11 cellular contexts compared by ENCODE assay signal in genomic region chr19:54207193-54207592, GRCh38. TPM values are rescaled to one million over a fixed set of nuclear protein-coding genes. Genes with fewer than 3 reads are reported as not detected.
DNase-seq lines count a peak whose midpoint lies in the region; TF ChIP-seq lines count a peak whose summit lies in the region.
"Not testable (repeated sequence)": the region's sequence is repeated elsewhere in the genome, so short reads cannot be mapped to it uniquely, and the experiment has no call there.
"Had no signal": no experiment of that assay in that cellular context is flagged by ENCODE, and none has a peak within 500 bp of the region (broad histone marks: within the 10 kb centered on the region; RNA-seq: fewer than 3 reads in every experiment).

No MANE protein-coding gene starts in this region.

- not testable (repeated sequence) for H2AFZ ChIP-seq in mesenchymal stem cell (ENCODE audit: low read depth, low read length)

- H2BK15ac ChIP-seq in mesenchymal stem cell (ENCODE audit: low read depth, poor library complexity, severe bottlenecking) = not testable (repeated sequence)

- not testable (repeated sequence) for H3K9ac ChIP-seq in endodermal cell (ENCODE audit: extremely low read depth, low read length, poor library complexity, severe bottlenecking)
- H3K9ac ChIP-seq in mesenchymal stem cell (ENCODE audit: low read length) = peak overlapping the region; percentile 82

- H3K36me3 Mint-ChIP-seq in CD14-positive monocyte (peaks cover 74 to 78% of the 10 kb centered on the region in 2 donors), endodermal cell (ENCODE audit: low read depth) (peaks cover 73% of the 10 kb centered on the region)
- H3K36me3 Mint-ChIP-seq in activated naive CD8-positive, alpha-beta T cell = peaks cover 25% of the 10 kb centered on the region

- H3K27me3 ChIP-seq in endodermal cell (ENCODE audit: control insufficient read depth, insufficient read depth, low read length, poor library complexity, severe bottlenecking); mesenchymal stem cell (ENCODE audit: control insufficient read depth in 1 of 2, insufficient read depth in 1 of 2, low read length in 2 of 2); spleen (replicated peaks in 1 of 7): not testable (repeated sequence)

- H2BK120ac ChIP-seq in mesenchymal stem cell (ENCODE audit: low read depth, low read length) = not testable (repeated sequence)

- H3K14ac ChIP-seq in mesenchymal stem cell (ENCODE audit: low read length in 2 of 2) = not testable (repeated sequence)

- H3K4me3 Mint-ChIP-seq in CD14-positive monocyte = peak overlapping the region; percentile 100
- peak overlapping the region; percentile 96 for H3K4me3 Mint-ChIP-seq in activated naive CD8-positive, alpha-beta T cell
- H3K4me3 Mint-ChIP-seq in endodermal cell = not testable (repeated sequence)

- H3K4me2 ChIP-seq in mesenchymal stem cell (ENCODE audit: low read length, poor library complexity, severe bottlenecking) = not testable (repeated sequence)

- H3K27ac Mint-ChIP-seq in CD14-positive monocyte = peak overlapping the region; percentile 99 to 100 (median 100)
- H3K27ac Mint-ChIP-seq in activated naive CD8-positive, alpha-beta T cell = peak overlapping the region; percentile 89
- H3K27ac Mint-ChIP-seq in endodermal cell = peak overlapping the region; percentile 91

- peaks cover 16% of the 10 kb centered on the region for H3K4me1 ChIP-seq in endodermal cell (ENCODE audit: control insufficient read depth, insufficient read depth, low read length)
- peaks cover 60% of the 10 kb centered on the region for H3K4me1 ChIP-seq in mesenchymal stem cell (ENCODE audit: control insufficient read depth, insufficient read depth, low read depth, low read length)
- peaks cover 48 to 98% (median 91%) of the 10 kb centered on the region in 6 donors for H3K4me1 ChIP-seq in spleen

- not testable (repeated sequence) for H3K79me1 ChIP-seq in mesenchymal stem cell (replicated peaks; ENCODE audit: low read length, poor library complexity, severe bottlenecking)

- peaks cover 96% of the 10 kb centered on the region for H3K4me1 Mint-ChIP-seq in CD14-positive monocyte
- peaks cover 84% of the 10 kb centered on the region for H3K4me1 Mint-ChIP-seq in activated naive CD8-positive, alpha-beta T cell (ENCODE audit: low read depth)
- H3K4me1 Mint-ChIP-seq in endodermal cell = peaks cover 46% of the 10 kb centered on the region

- H3K9me3 Mint-ChIP-seq in CD14-positive monocyte; activated naive CD8-positive, alpha-beta T cell (ENCODE audit: low read depth); endodermal cell: not testable (repeated sequence)

- H2AK5ac ChIP-seq in mesenchymal stem cell (ENCODE audit: low read length, severe bottlenecking) = not testable (repeated sequence)

- not testable (repeated sequence) for H2BK12ac ChIP-seq in mesenchymal stem cell (ENCODE audit: low read length in 2 of 2)

- H3K27me3 Mint-ChIP-seq in CD14-positive monocyte (ENCODE audit: low read depth in 3 of 3); activated naive CD8-positive, alpha-beta T cell; endodermal cell (ENCODE audit: insufficient read depth): not testable (repeated sequence)

- 96% methylated on average over 5 to 23 of the region's 23 CpGs for WGBS in endodermal cell (ENCODE audit: insufficient coverage in 1 of 2, insufficient read length in 1 of 2), 2 experiments
- 98% methylated on average over 16 of the region's 23 CpGs for WGBS in mesenchymal stem cell
- WGBS in spleen, 5 donors = 59 to 78% (median 70%) methylated on average over 22 to 23 of the region's 23 CpGs

- H4K91ac ChIP-seq in mesenchymal stem cell (ENCODE audit: low read length) = not testable (repeated sequence)

- H3K27ac ChIP-seq in VCaP = peak overlapping the region; percentile 98
- not testable (repeated sequence) for H3K27ac ChIP-seq in endodermal cell (ENCODE audit: low read depth, low read length); mesenchymal stem cell (ENCODE audit: low read length, poor library complexity, severe bottlenecking)
- H3K27ac ChIP-seq in spleen = peak overlapping the region; percentile 27 to 98 (median 92)

- not testable (repeated sequence) for TF ChIP-seq CTCF in CD14-positive monocyte (IDR thresholded peaks at IDR 0.05); VCaP (conservative IDR thresholded peaks at IDR 0.05); endodermal cell (conservative IDR thresholded peaks at IDR 0.05); spleen (IDR thresholded peaks at IDR 0.05 in 8 of 11, conservative IDR thresholded peaks at IDR 0.05 in 3 of 11)

- not testable (repeated sequence) for H2BK5ac ChIP-seq in mesenchymal stem cell (ENCODE audit: low read depth, low read length, poor library complexity, severe bottlenecking)

- not testable (repeated sequence) for H3K4ac ChIP-seq in mesenchymal stem cell (ENCODE audit: low read depth in 1 of 2, low read length in 2 of 2)

- H3K23ac ChIP-seq in mesenchymal stem cell (ENCODE audit: low read length in 2 of 2) = not testable (repeated sequence)

- not testable (repeated sequence) for H3K18ac ChIP-seq in mesenchymal stem cell (ENCODE audit: low read depth in 1 of 2, low read length in 2 of 2)

- H3K4me3 ChIP-seq in endodermal cell (ENCODE audit: low read length); mesenchymal stem cell (ENCODE audit: insufficient read depth in 1 of 2, low read depth in 1 of 2, low read length in 2 of 2): not testable (repeated sequence)
- H3K4me3 ChIP-seq in spleen = peak overlapping the region in 4 of 8 donors; percentile 8 to 94 (median 30)

- TF ChIP-seq POLR2A in spleen (IDR thresholded peaks at IDR 0.05) = not testable (repeated sequence)

- intact Hi-C loops in CD14-positive monocyte (cut with micrococcal nuclease) = loop anchor here in 1 of 2 donors (5.0 kb wide), 1 partner anchor 165 kb away; no protein-coding TSS in a partner anchor
- intact Hi-C loops in spleen (cut with DNase I; ENCODE audit: low total_unique reads) = not testable (repeated sequence)

- H4K8ac ChIP-seq in mesenchymal stem cell (ENCODE audit: low read length) = not testable (repeated sequence)

- DNase-seq in CD14-positive monocyte (ENCODE audit: low spot score) (peak; percentile 63), spleen (peak; percentile 88)
- DNase-seq in endodermal cell, mesenchymal stem cell: not testable (repeated sequence)

- H3K36me3 ChIP-seq in endodermal cell (ENCODE audit: control insufficient read depth, insufficient read depth, low read length) (peaks cover 56% of the 10 kb centered on the region), mesenchymal stem cell (ENCODE audit: control insufficient read depth in 1 of 2, insufficient read depth in 2 of 2, low read depth in 1 of 2, low read length in 2 of 2) (peaks cover 60 to 75% of the 10 kb centered on the region in 2 experiments), spleen (peaks cover 5 to 71% (median 62%) of the 10 kb centered on the region in 6 donors)

- not testable (repeated sequence) for H3K9me3 ChIP-seq in endodermal cell (ENCODE audit: control insufficient read depth, low read length); mesenchymal stem cell (ENCODE audit: control insufficient read depth, low read length); spleen

RNA-seq across cellular contexts. Expression of gene RPS9, which starts 6.5 kb away (rescaled TPM):
- polyA plus RNA-seq in CD14-positive monocyte (100 to 1,000 TPM; 756 to 983 TPM), spleen (1,000 to 10,000 TPM; 6,196 to 7,306 (median 6,994) TPM)
- total RNA-seq in endodermal cell (1,000 to 10,000 TPM; 1,302 to 1,460 TPM), spleen (1,000 to 10,000 TPM; 1,182 to 2,757 (median 1,587) TPM)
- 1,601 TPM for polyA plus RNA-seq in endodermal cell (2013, experiment 1 of 2)
- 1,537 TPM for polyA plus RNA-seq in endodermal cell (2013, experiment 2 of 2)
- 1,608 TPM for polyA plus RNA-seq in mesenchymal stem cell (2013, experiment 1 of 2)
- 1,551 TPM for polyA plus RNA-seq in mesenchymal stem cell (2013, experiment 2 of 2)

RNA-seq across cellular contexts. Expression of gene LILRB3, which starts 15.6 kb away (rescaled TPM):
- 100 to 1,000 TPM in 1 of 2 donors, 10 to 100 TPM in 1; 62.9 to 104 TPM for polyA plus RNA-seq in CD14-positive monocyte
- total RNA-seq in endodermal cell = not detected
- polyA plus RNA-seq in endodermal cell (2013, experiment 1 of 2) = not detected
- not detected for polyA plus RNA-seq in endodermal cell (2013, experiment 2 of 2)
- not detected for polyA plus RNA-seq in mesenchymal stem cell (2013, experiment 1 of 2)
- not detected for polyA plus RNA-seq in mesenchymal stem cell (2013, experiment 2 of 2)
- 100 to 1,000 TPM in 3 of 7 donors, 10 to 100 TPM in 4; 61.5 to 443 (median 97.5) TPM for total RNA-seq in spleen
- 10 to 100 TPM in 2 of 3 donors, 1 to 10 TPM in 1; 6.4 to 24.6 (median 22.5) TPM for polyA plus RNA-seq in spleen
- total RNA-seq: A673, H9, HT1080, SJSA1 had no signal
- polyA plus RNA-seq: keratinocyte had no signal

RNA-seq across cellular contexts. Expression of gene TSEN34, which starts 16.1 kb away (rescaled TPM):
- polyA plus RNA-seq in CD14-positive monocyte = 100 to 1,000 TPM; 109 to 125 TPM
- 10 to 100 TPM; 26.0 to 27.5 TPM for total RNA-seq in endodermal cell
- polyA plus RNA-seq in endodermal cell (2013, experiment 1 of 2) = 47.2 TPM
- polyA plus RNA-seq in endodermal cell (2013, experiment 2 of 2) = 44.8 TPM
- polyA plus RNA-seq in mesenchymal stem cell (2013, experiment 1 of 2) = 65.1 TPM
- polyA plus RNA-seq in mesenchymal stem cell (2013, experiment 2 of 2) = 67.7 TPM
- 100 to 1,000 TPM in 1 of 7 donors, 10 to 100 TPM in 6; 32.2 to 109 (median 45.5) TPM for total RNA-seq in spleen
- 10 to 100 TPM; 25.5 to 45.2 (median 37.5) TPM for polyA plus RNA-seq in spleen

RNA-seq across cellular contexts. Expression of gene MBOAT7, which starts 17.8 kb away (rescaled TPM):
- polyA plus RNA-seq in CD14-positive monocyte (100 to 1,000 TPM in 1 of 2 donors, 10 to 100 TPM in 1; 84.0 to 115 TPM), spleen (10 to 100 TPM; 12.0 to 19.4 (median 14.7) TPM)
- total RNA-seq in endodermal cell (100 to 1,000 TPM; 126 to 131 TPM), spleen (100 to 1,000 TPM in 3 of 7 donors, 10 to 100 TPM in 4; 65.1 to 208 (median 85.9) TPM)
- 99.2 TPM for polyA plus RNA-seq in endodermal cell (2013, experiment 1 of 2)
- 87.1 TPM for polyA plus RNA-seq in endodermal cell (2013, experiment 2 of 2)
- polyA plus RNA-seq in mesenchymal stem cell (2013, experiment 1 of 2) = 175 TPM
- polyA plus RNA-seq in mesenchymal stem cell (2013, experiment 2 of 2) = 178 TPM

RNA-seq across cellular contexts. Expression of gene TMC4, which starts 34.2 kb away (rescaled TPM):
- polyA plus RNA-seq in CD14-positive monocyte = 1 to 10 TPM; 1.5 to 2.5 TPM
- total RNA-seq in endodermal cell = 10 to 100 TPM; 32.7 to 46.6 TPM
- polyA plus RNA-seq in endodermal cell (2013, experiment 1 of 2) = 0.82 TPM
- 1.9 TPM for polyA plus RNA-seq in endodermal cell (2013, experiment 2 of 2)
- polyA plus RNA-seq in mesenchymal stem cell (2013, experiment 1 of 2) = 1.7 TPM
- 1.2 TPM for polyA plus RNA-seq in mesenchymal stem cell (2013, experiment 2 of 2)
- total RNA-seq in spleen = 1 to 10 TPM in 3 of 7 donors, under 1 TPM in 2, not detected in 2; 0.51 to 4.0 (median 1.0) TPM
- under 1 TPM; 0.12 to 0.86 (median 0.22) TPM for polyA plus RNA-seq in spleen

Comparison
In these comparisons a context has a peak if more than half of its experiments do, and no peak if none do; other contexts are left out.
1. RNA of gene LILRB3, which starts 15.6 kb away (total RNA-seq): 61.5 to 443 TPM in spleen; not detected in endodermal cell; every median in the first group is over 10 times any median in the second.
2. Peak in every context shown above with its lines, with median percentiles within 50 percentile points of each other: H3K27ac Mint-ChIP-seq.